Comparison of ENCODE assay signal across 16 cellular contexts in the genomic region with DNA sequence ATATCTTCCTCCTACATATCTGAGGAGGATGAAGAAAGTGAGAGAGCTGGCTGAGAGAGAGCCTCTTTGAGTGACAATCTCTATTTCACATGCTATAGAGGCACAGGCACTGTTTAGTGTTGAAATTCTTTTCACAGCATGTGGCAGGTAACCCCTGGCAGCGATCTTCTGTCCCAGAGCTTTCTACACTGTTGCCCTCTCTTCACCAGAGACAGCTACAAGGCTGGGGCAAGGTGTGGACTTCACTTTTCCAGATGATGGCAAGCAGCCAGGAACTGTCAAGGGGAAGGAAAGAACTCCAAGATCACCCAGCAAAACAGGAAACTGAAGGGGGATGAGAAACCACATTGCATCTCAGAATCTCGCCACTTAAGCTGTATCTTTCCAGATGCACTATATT.
DNase-seq lines count a peak whose midpoint lies in the region; ATAC-seq and TF ChIP-seq lines count a peak whose summit lies in the region.
"Had no signal": no experiment of that assay in that cellular context is flagged by ENCODE, and none has a peak within 500 bp of the region (broad histone marks: within the 10 kb centered on the region; RNA-seq: fewer than 3 reads in every experiment).

No MANE protein-coding gene starts in this region.

- H3K4me3 ChIP-seq in cardiac muscle cell, result no peak overlapping the region
- no peak overlapping the region for H3K4me3 ChIP-seq in endodermal cell (ENCODE audit: low read length)
- H3K4me3 ChIP-seq in aorta (ENCODE audit: low read length in 2 of 2), result no peak overlapping the region

- H3K4me1 ChIP-seq in cardiac muscle cell (ENCODE audit: low read depth) (no peaks in the 10 kb centered on the region), endodermal cell (ENCODE audit: control insufficient read depth, insufficient read depth, low read length) (peaks cover 14% of the 10 kb centered on the region), aorta (ENCODE audit: control insufficient read depth in 1 of 2, insufficient read depth in 2 of 2, low read length in 2 of 2) (no peaks in the 10 kb centered on the region)

- no peaks in the 10 kb centered on the region for H3K36me3 Mint-ChIP-seq in endodermal cell (ENCODE audit: low read depth)
- H3K36me3 Mint-ChIP-seq: CD4-positive, alpha-beta memory T cell; T-cell had no signal

- no peak overlapping the region for H3K27ac ChIP-seq in cardiac muscle cell
- H3K27ac ChIP-seq in endodermal cell (ENCODE audit: low read depth, low read length), result no peak overlapping the region
- H3K27ac ChIP-seq in aorta (ENCODE audit: low read depth in 1 of 2, low read length in 2 of 2), result no peak overlapping the region

- H3K9ac ChIP-seq in endodermal cell (ENCODE audit: extremely low read depth, low read length, poor library complexity, severe bottlenecking), result no peak overlapping the region

- ATAC-seq in aorta (ENCODE audit: low FRiP score), result peak; percentile 15
- ATAC-seq: T-cell had no signal

- no peak overlapping the region for H3K27ac Mint-ChIP-seq in endodermal cell
- H3K27ac Mint-ChIP-seq: CD4-positive, alpha-beta memory T cell; H9; T-cell had no signal

- no peaks in the 10 kb centered on the region for H3K9me3 ChIP-seq in cardiac muscle cell (ENCODE audit: low read depth)
- no peaks in the 10 kb centered on the region for H3K9me3 ChIP-seq in endodermal cell (ENCODE audit: control insufficient read depth, low read length)
- H3K9me3 ChIP-seq in aorta (ENCODE audit: control insufficient read depth, low read length), result no peaks in the 10 kb centered on the region

- H3K4me3 Mint-ChIP-seq in endodermal cell, result no peak overlapping the region
- H3K4me3 Mint-ChIP-seq: CD4-positive, alpha-beta memory T cell; H9; T-cell had no signal

- peaks cover 36% of the 10 kb centered on the region for H3K27me3 Mint-ChIP-seq in endodermal cell (ENCODE audit: insufficient read depth)

- no peaks in the 10 kb centered on the region for H3K9me3 Mint-ChIP-seq in endodermal cell
- H3K9me3 Mint-ChIP-seq: H9 had no signal

- H3K27me3 ChIP-seq in cardiac muscle cell (peaks cover 46% of the 10 kb centered on the region), endodermal cell (ENCODE audit: control insufficient read depth, insufficient read depth, low read length, poor library complexity, severe bottlenecking) (peaks cover 5% of the 10 kb centered on the region), aorta (ENCODE audit: control insufficient read depth in 1 of 2, insufficient read depth in 2 of 2, low read length in 1 of 2) (no peaks in the 10 kb centered on the region)

- peaks cover 22% of the 10 kb centered on the region for H3K4me1 Mint-ChIP-seq in endodermal cell
- H3K4me1 Mint-ChIP-seq: CD4-positive, alpha-beta memory T cell; T-cell had no signal

- TF ChIP-seq CTCF in cardiac muscle cell (IDR thresholded peaks at IDR 0.05; ENCODE audit: low read depth, low read length) (no peak), endodermal cell (conservative IDR thresholded peaks at IDR 0.05) (no peak)

- in situ Hi-C loops in KBM-7 (cut with MboI; ENCODE audit: low pct_unique_long_range_greater_than_20kb, low sequenced_read_pairs), result no loop called here

- DNase-seq in cardiac muscle cell (ENCODE audit: low read depth in 1 of 2, low spot score in 1 of 2) (peak; percentile 2 to 37), cardiac septum (ENCODE audit: low spot score) (no peak), KBM-7 (peak; percentile 74), endodermal cell (peak; percentile 58), aorta (no peak), SW480 (ENCODE audit: low spot score) (no peak), NK-92 (lab: John Stamatoyannopoulos, UW; ENCODE audit: unreplicated experiment) (no peak)
- no peak for DNase-seq in stimulated activated CD4-positive, alpha-beta T cell treated with anti-CD3 and anti-CD28 coated beads, Interleukin-4, amount 100 ng/mL, for 4 hours
- DNase-seq: CD4-positive, alpha-beta memory T cell; H9; IMR-90; NCI-H1436 treated with DMSO at 0.1 percent for 48 hours; NCI-H446; NCI-H774; SHP77 treated with DMSO at 0.1 percent for 48 hours; T-cell had no signal

- WGBS in endodermal cell (ENCODE audit: insufficient coverage in 1 of 2, insufficient read length in 1 of 2), 2 experiments, result 61% methylated on average over 2 of the region's 2 CpGs; no CpG with 5 or more reads in 1 of the 2 experiments
- 24 to 27% methylated on average over 2 of the region's 2 CpGs for WGBS in aorta, 2 donors

- no peaks in the 10 kb centered on the region for H3K36me3 ChIP-seq in cardiac muscle cell
- H3K36me3 ChIP-seq in endodermal cell (ENCODE audit: control insufficient read depth, insufficient read depth, low read length), result no peaks in the 10 kb centered on the region
- H3K36me3 ChIP-seq in aorta (ENCODE audit: control insufficient read depth in 1 of 2, insufficient read depth in 2 of 2, low read length in 1 of 2), result no peaks in the 10 kb centered on the region

- intact Hi-C loops in cardiac septum (cut with DNase I) (no loop called here), aorta (cut with DNase I) (no loop called here)

Comparison
In these comparisons a context has a peak if more than half of its experiments do, and no peak if none do; other contexts are left out.
1. DNase-seq: peak in cardiac muscle cell (2 of 2), KBM-7 (single experiment) and endodermal cell (single experiment); none in cardiac septum (single experiment), aorta (0 of 2), SW480 (single experiment), stimulated activated CD4-positive, alpha-beta T cell treated with anti-CD3 and anti-CD28 coated beads, Interleukin-4, amount 100 ng/mL, for 4 hours (0 of 2) and NK-92 (single experiment).